Comparison of ENCODE assay signal across 13 cellular contexts in the genomic region with DNA sequence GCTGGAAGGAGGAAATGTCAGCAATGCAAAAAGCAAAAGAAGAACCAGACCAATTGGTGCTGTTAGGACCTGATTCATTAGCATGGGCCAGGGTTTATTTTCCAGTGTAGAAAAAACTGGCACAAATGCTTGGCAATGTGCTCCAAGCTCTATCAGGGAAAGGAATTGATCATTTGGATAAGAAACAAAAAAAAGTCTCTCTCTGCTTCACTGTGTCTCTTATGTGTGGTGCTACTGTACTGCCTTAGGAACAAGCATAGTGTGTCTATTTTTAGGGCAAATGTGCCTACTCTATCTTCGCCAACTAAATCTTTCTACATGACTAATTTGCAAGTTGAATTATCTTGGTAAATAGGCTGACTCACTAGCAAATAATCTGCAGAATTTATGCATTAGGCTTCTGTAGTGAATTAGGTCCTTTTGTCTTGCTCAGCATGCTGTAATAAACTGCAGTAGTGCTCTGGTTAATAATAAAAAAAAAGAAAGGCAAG.
A peak's percentile ranks its signal among the peaks of the same experiment; 100 is the strongest.
DNase-seq lines count a peak whose midpoint lies in the region; ATAC-seq, FAIRE-seq and TF ChIP-seq lines count a peak whose summit lies in the region.
"Had no signal": no experiment of that assay in that cellular context is flagged by ENCODE, and none has a peak within 500 bp of the region (broad histone marks: within the 10 kb centered on the region; RNA-seq: fewer than 3 reads in every experiment).

No MANE protein-coding gene starts in this region.

- DNase-seq in ACHN = peak; percentile 69
- DNase-seq in bronchial epithelial cell (ENCODE audit: low read depth) = peak; percentile 48
- peak; percentile 87 for DNase-seq in kidney glomerular epithelial cell (lab: John Stamatoyannopoulos, UW)
- DNase-seq in activated effector memory CD4-positive, alpha-beta T cell treated with Interleukin-2 at 50 U/mL for 16 hours = no peak
- DNase-seq in GM19238 (ENCODE audit: insufficient read length, low spot score) = no peak
- DNase-seq: activated CD4-positive, alpha-beta T cell treated with anti-CD3 and anti-CD28 coated beads for 4 hours; stimulated activated CD4-positive, alpha-beta T cell treated with anti-CD3 and anti-CD28 coated beads, Interleukin-2, amount 100 ng/mL, for 48 hours; uterus had no signal

- ATAC-seq in HG03280 (IDR thresholded peaks at IDR 0.05; ENCODE audit: unreplicated experiment) (no peak), HG02884 (IDR thresholded peaks at IDR 0.05; ENCODE audit: unreplicated experiment) (no peak)
- ATAC-seq: stimulated activated effector memory CD8-positive, alpha-beta T cell treated with anti-CD3 and anti-CD28 coated beads, Interleukin-12 subunit alpha, Interleukin-12 subunit beta, amount 100 ng/mL, for 72 hours had no signal

- no peaks in the 10 kb centered on the region for H3K36me3 ChIP-seq in bronchial epithelial cell (ENCODE audit: control insufficient read depth, insufficient read depth, low read length)
- H3K36me3 ChIP-seq: uterus had no signal

- H3K4me3 ChIP-seq in bronchial epithelial cell (ENCODE audit: low read depth, low read length) = no peak overlapping the region
- H3K4me3 ChIP-seq: hepatocyte, uterus had no signal

- H3K27me3 ChIP-seq in bronchial epithelial cell (ENCODE audit: control insufficient read depth, insufficient read depth, low read length) = no peaks in the 10 kb centered on the region
- H3K27me3 ChIP-seq: hepatocyte, uterus had no signal

- TF ChIP-seq CTCF in bronchial epithelial cell (IDR thresholded peaks at IDR 0.05; ENCODE audit: insufficient read depth, low read length, severe bottlenecking) = no peak

- TF ChIP-seq RAD21 in Ishikawa (IDR thresholded peaks at IDR 0.05; ENCODE audit: low read depth) = no peak

- in situ Hi-C loops in ACHN (cut with HindIII; ENCODE audit: low pct_ligation_motif_present, low pct_unique_long_range_greater_than_20kb, low sequenced_read_pairs) = no loop called here

- FAIRE-seq in bronchial epithelial cell (lab: Jason Lieb, UNC) = no peak

- TF ChIP-seq EP300 in Ishikawa (IDR thresholded peaks at IDR 0.05; ENCODE audit: borderline replicate concordance) = no peak; the same call in 1 of the 2 replicates

TF ChIP-seq in Ishikawa, 13 proteins besides CTCF, POLR2A, EP300 and RAD21:
- TF ChIP-seq TEAD4 (IDR thresholded peaks at IDR 0.05) (peak; percentile 80), NFIC (IDR thresholded peaks at IDR 0.05) (peak; percentile 25; the same call in 1 of the 2 replicates), TAF1 (IDR thresholded peaks at IDR 0.05; ENCODE audit: low read depth) (no peak), YY1 (IDR thresholded peaks at IDR 0.05; ENCODE audit: low read depth) (no peak)

Comparison
In these comparisons a context has a peak if more than half of its experiments do, and no peak if none do; other contexts are left out.
1. DNase-seq: peak in ACHN (single experiment), bronchial epithelial cell (single experiment) and kidney glomerular epithelial cell (single experiment); none in activated effector memory CD4-positive, alpha-beta T cell treated with Interleukin-2 at 50 U/mL for 16 hours (single experiment) and GM19238 (single experiment).